Comparison of ENCODE assay signal across 19 cellular contexts in the genomic region with DNA sequence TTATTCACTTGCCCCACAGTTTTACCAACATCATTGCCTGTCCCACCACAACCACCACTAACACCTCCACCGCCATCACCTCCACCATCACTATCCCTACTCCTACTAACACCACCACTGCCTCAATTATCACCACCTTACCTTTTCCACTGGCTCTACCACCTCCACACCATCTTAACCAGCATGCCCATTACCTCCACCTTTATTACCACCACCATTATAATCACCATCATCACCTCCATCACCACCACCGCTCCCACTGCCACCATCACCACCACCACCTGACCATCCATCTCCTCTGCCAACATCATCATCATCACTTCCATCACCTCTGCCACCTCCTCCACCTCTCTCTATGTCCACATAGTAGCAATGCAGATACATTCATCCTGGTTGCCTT.
"Had no signal": no experiment of that assay in that cellular context is flagged by ENCODE, and none has a peak within 500 bp of the region (broad histone marks: within the 10 kb centered on the region; RNA-seq: fewer than 3 reads in every experiment).

No MANE protein-coding gene starts in this region.

- H3K27me3 ChIP-seq: body of pancreas, foreskin keratinocyte, sigmoid colon, tibial nerve, vagina had no signal

- H3K9me3 Mint-ChIP-seq: activated CD4-positive, alpha-beta memory T cell treated with anti-CD3 and anti-CD28 coated beads for 36 hours; central memory CD8-positive, alpha-beta T cell had no signal

- ATAC-seq: activated CD4-positive, alpha-beta T cell treated with anti-CD3 and anti-CD28 coated beads for 36 hours; activated CD8-positive, alpha-beta memory T cell treated with anti-CD3 and anti-CD28 coated beads, Interleukin-2, amount 10 ng/mL, durations not matched to agents 7 days and 5 days; activated naive CD4-positive, alpha-beta T cell treated with anti-CD3 and anti-CD28 coated beads, Interleukin-2, amount 50 U/mL, for 72 hours; body of pancreas had no signal

- DNase-seq: activated CD4-positive, alpha-beta memory T cell treated with anti-CD3 and anti-CD28 coated beads for 36 hours; activated CD4-positive, alpha-beta T cell treated with anti-CD3 and anti-CD28 coated beads for 36 hours; activated CD8-positive, alpha-beta memory T cell treated with anti-CD3 and anti-CD28 coated beads, Interleukin-2, amount 10 ng/mL, durations not matched to agents 7 days and 5 days; activated effector memory CD4-positive, alpha-beta T cell treated with Interleukin-2 at 50 U/mL for 16 hours; activated T-cell treated with anti-CD3 and anti-CD28 coated beads, Interleukin-2, amount 50 U/mL, for 1 hour; body of pancreas; head of caudate nucleus; sigmoid colon; stimulated activated CD4-positive, alpha-beta T cell treated with anti-CD3 and anti-CD28 coated beads, Interleukin-2, amount 100 ng/mL, for 48 hours; stimulated activated naive CD4-positive, alpha-beta T cell; substantia nigra; T-helper 2 cell had no signal

- H3K4me3 Mint-ChIP-seq: activated CD4-positive, alpha-beta memory T cell treated with anti-CD3 and anti-CD28 coated beads for 36 hours; activated CD4-positive, alpha-beta T cell treated with anti-CD3 and anti-CD28 coated beads for 36 hours; activated CD8-positive, alpha-beta memory T cell treated with anti-CD3 and anti-CD28 coated beads, Interleukin-2, amount 10 ng/mL, durations not matched to agents 7 days and 5 days; central memory CD8-positive, alpha-beta T cell had no signal

- H3K27ac ChIP-seq: body of pancreas, coronary artery, esophagus muscularis mucosa, foreskin keratinocyte, sigmoid colon, tibial nerve, vagina had no signal

- H3K4me1 ChIP-seq: body of pancreas, esophagus muscularis mucosa, sigmoid colon, vagina had no signal

- H3K27ac Mint-ChIP-seq: activated CD4-positive, alpha-beta memory T cell treated with anti-CD3 and anti-CD28 coated beads for 36 hours; activated CD4-positive, alpha-beta T cell treated with anti-CD3 and anti-CD28 coated beads for 36 hours; activated CD8-positive, alpha-beta memory T cell treated with anti-CD3 and anti-CD28 coated beads, Interleukin-2, amount 10 ng/mL, durations not matched to agents 7 days and 5 days; activated naive CD4-positive, alpha-beta T cell treated with anti-CD3 and anti-CD28 coated beads, Interleukin-2, amount 50 U/mL, for 72 hours had no signal

- H3K36me3 Mint-ChIP-seq: activated CD4-positive, alpha-beta memory T cell treated with anti-CD3 and anti-CD28 coated beads for 36 hours; activated CD8-positive, alpha-beta memory T cell treated with anti-CD3 and anti-CD28 coated beads, Interleukin-2, amount 10 ng/mL, durations not matched to agents 7 days and 5 days; activated naive CD4-positive, alpha-beta T cell treated with anti-CD3 and anti-CD28 coated beads, Interleukin-2, amount 50 U/mL, for 72 hours had no signal

- H3K4me3 ChIP-seq: body of pancreas, coronary artery, esophagus muscularis mucosa, sigmoid colon, tibial nerve, vagina had no signal

- H3K36me3 ChIP-seq: esophagus muscularis mucosa, sigmoid colon, tibial nerve, vagina had no signal

- H3K9me3 ChIP-seq: body of pancreas, esophagus muscularis mucosa, sigmoid colon, tibial nerve, vagina had no signal
